Comparison of ENCODE assay signal across 7 cellular contexts in genomic region chr7:30321992-30322637, GRCh38. TPM values are rescaled to one million over a fixed set of nuclear protein-coding genes. Genes with fewer than 3 reads are reported as not detected.
DNase-seq lines count a peak whose midpoint lies in the region; ATAC-seq lines count a peak whose summit lies in the region.

No MANE protein-coding gene starts in this region.

- DNase-seq in Karpas-422 (peak; percentile 80), retina (no peak)
- DNase-seq in activated naive CD8-positive, alpha-beta T cell treated with anti-CD3 and anti-CD28 coated beads, Interleukin-2, amount 50 U/mL, for 24 hours: no peak
- no peak for DNase-seq in stimulated activated CD8-positive, alpha-beta memory T cell treated with anti-CD3 and anti-CD28 coated beads, Interleukin-4, amount 100 ng/mL, for 48 hours

- H3K4me3 ChIP-seq in Karpas-422 (ENCODE audit: low read length) (peak overlapping the region; percentile 67), muscle layer of colon (ENCODE audit: low read depth in 1 of 2, low read length in 2 of 2) (peak overlapping the region in 1 of 2 donors; percentile 54)

- H4K20me1 ChIP-seq in Karpas-422 (ENCODE audit: insufficient read depth, low read depth, low read length): no peaks in the 10 kb centered on the region

- peak overlapping the region; percentile 93 for H3K27ac Mint-ChIP-seq in activated naive CD8-positive, alpha-beta T cell treated with anti-CD3 and anti-CD28 coated beads, Interleukin-2, amount 50 U/mL, for 24 hours

- H3K36me3 ChIP-seq in Karpas-422 (ENCODE audit: insufficient read depth, low read length) (peaks cover 22% of the 10 kb centered on the region; the same call in 1 of the 2 replicates), muscle layer of colon (ENCODE audit: insufficient read depth, low read length) (no peaks in the 10 kb centered on the region)

- H3K27ac ChIP-seq in Karpas-422 (ENCODE audit: low read length): peak overlapping the region; percentile 88
- H3K27ac ChIP-seq in muscle layer of colon (ENCODE audit: low read depth, low read length): no peak overlapping the region

- H3K27me3 ChIP-seq in Karpas-422 (ENCODE audit: low read length) (no peaks in the 10 kb centered on the region), muscle layer of colon (ENCODE audit: control insufficient read depth in 1 of 2, insufficient read depth in 2 of 2, low read length in 2 of 2) (no peaks in the 10 kb centered on the region)

- H3K4me3 Mint-ChIP-seq in activated naive CD8-positive, alpha-beta T cell treated with anti-CD3 and anti-CD28 coated beads, Interleukin-2, amount 50 U/mL, for 24 hours: peak overlapping the region; percentile 78

- no peaks in the 10 kb centered on the region for H3K9me3 Mint-ChIP-seq in activated naive CD8-positive, alpha-beta T cell treated with anti-CD3 and anti-CD28 coated beads, Interleukin-2, amount 50 U/mL, for 24 hours

- peak overlapping the region; percentile 91 for H3K4me2 ChIP-seq in Karpas-422 (ENCODE audit: low read depth, low read length, poor library complexity, severe bottlenecking)

- H3K9me3 ChIP-seq in Karpas-422 (ENCODE audit: low read length) (no peaks in the 10 kb centered on the region), muscle layer of colon (ENCODE audit: low read length) (no peaks in the 10 kb centered on the region)

- H2AFZ ChIP-seq in Karpas-422 (ENCODE audit: low read length): no peak overlapping the region

- H3K9ac ChIP-seq in Karpas-422 (ENCODE audit: low read length): peak overlapping the region; percentile 72
- peak overlapping the region; percentile 40 for H3K9ac ChIP-seq in muscle layer of colon (ENCODE audit: low read length)

- H3K4me1 Mint-ChIP-seq in activated naive CD8-positive, alpha-beta T cell treated with anti-CD3 and anti-CD28 coated beads, Interleukin-2, amount 50 U/mL, for 24 hours: peaks cover 71% of the 10 kb centered on the region

- H3K9me2 ChIP-seq in Karpas-422 (replicated peaks; ENCODE audit: insufficient read depth, low read length): no peaks in the 10 kb centered on the region

- peaks cover 86% of the 10 kb centered on the region for H3K4me1 ChIP-seq in Karpas-422 (ENCODE audit: low read length)
- H3K4me1 ChIP-seq in muscle layer of colon (ENCODE audit: insufficient read depth, low read length): peaks cover 22% of the 10 kb centered on the region

- H3K36me3 Mint-ChIP-seq in activated naive CD8-positive, alpha-beta T cell treated with anti-CD3 and anti-CD28 coated beads, Interleukin-2, amount 50 U/mL, for 24 hours (ENCODE audit: low read depth): peaks cover 10% of the 10 kb centered on the region

- H3K27me3 Mint-ChIP-seq in activated naive CD8-positive, alpha-beta T cell treated with anti-CD3 and anti-CD28 coated beads, Interleukin-2, amount 50 U/mL, for 24 hours: no peaks in the 10 kb centered on the region

- H3K79me2 ChIP-seq in Karpas-422 (ENCODE audit: low read length): peaks cover 100% of the 10 kb centered on the region

- ATAC-seq in GM18502 (IDR thresholded peaks at IDR 0.05; ENCODE audit: poor library complexity, unreplicated experiment) (peak; percentile 79), GM21737 (IDR thresholded peaks at IDR 0.05; ENCODE audit: unreplicated experiment) (peak; percentile 81)
- peak; percentile 53 for ATAC-seq in activated naive CD8-positive, alpha-beta T cell treated with anti-CD3 and anti-CD28 coated beads, Interleukin-2, amount 50 U/mL, for 24 hours

RNA-seq across cellular contexts. Expression of gene ZNRF2, which starts 37.7 kb away (rescaled TPM):
- total RNA-seq in Karpas-422 (2014; rRNA removed; shearing (Covaris generic); ENCODE audit: low replicate concordance): 43.0 and 45.3 TPM in 2 replicates
